8 cellular contexts compared by ENCODE assay signal in genomic region chr10:12195281-12195602, GRCh38. TPM values are rescaled to one million over a fixed set of nuclear protein-coding genes. Genes with fewer than 3 reads are reported as not detected.
DNase-seq lines count a peak whose midpoint lies in the region; ATAC-seq and TF ChIP-seq lines count a peak whose summit lies in the region.

No MANE protein-coding gene starts in this region.

- H3K9me3 ChIP-seq in RWPE2 (ENCODE audit: severe bottlenecking), result no peaks in the 10 kb centered on the region

- H3K27ac Mint-ChIP-seq in Calu3 (ENCODE audit: unreplicated experiment) (peak overlapping the region; percentile 90), GM23338 (peak overlapping the region; percentile 98)

- H3K4me3 ChIP-seq in GM23338, result peak overlapping the region; percentile 79
- H3K4me3 ChIP-seq in RWPE2 (ENCODE audit: severe bottlenecking), result peak overlapping the region; percentile 93
- peak overlapping the region; percentile 97 for H3K4me3 ChIP-seq in fibroblast of mammary gland (ENCODE audit: control insufficient read depth, low read depth, low read length)

- intact Hi-C loops in Calu3 (cut with micrococcal nuclease; ENCODE audit: unreplicated experiment), result no loop called here
- intact Hi-C loops in sciatic nerve (cut with DNase I), result no loop called here

- TF ChIP-seq CTCF in Calu3 (IDR thresholded peaks at IDR 0.05; ENCODE audit: unreplicated experiment) (no peak), GM23338 (conservative IDR thresholded peaks at IDR 0.05; ENCODE audit: low read depth in 2 of 2) (no peak), RWPE2 (IDR thresholded peaks at IDR 0.05; ENCODE audit: poor library complexity, severe bottlenecking) (no peak), fibroblast of mammary gland (conservative IDR thresholded peaks at IDR 0.05; ENCODE audit: control insufficient read depth, insufficient read depth, low read depth, low read length) (no peak), GM10266 (IDR thresholded peaks at IDR 0.05; ENCODE audit: control insufficient read depth, insufficient read depth, low read depth, missing control alignments) (no peak)

- peak overlapping the region; percentile 84 for H3K4me2 ChIP-seq in GM23338

- H3K36me3 ChIP-seq in GM23338 (ENCODE audit: insufficient read depth) (peaks cover 15% of the 10 kb centered on the region; the same call in 1 of the 2 replicates), RWPE2 (ENCODE audit: low read depth) (peaks cover 40% of the 10 kb centered on the region)

- no peaks in the 10 kb centered on the region; the same call in 1 of the 2 replicates for H3F3A ChIP-seq in GM23338 (replicated peaks; ENCODE audit: low read depth)

- peak overlapping the region; percentile 83 for H2AFZ ChIP-seq in GM23338

- H3K79me2 ChIP-seq in GM23338 (replicated peaks; ENCODE audit: insufficient read depth), result peaks cover 95% of the 10 kb centered on the region

- H3K9me2 ChIP-seq in GM23338 (ENCODE audit: insufficient read depth), result no peaks in the 10 kb centered on the region

- peaks cover 19% of the 10 kb centered on the region for H3K4me1 Mint-ChIP-seq in Calu3 (ENCODE audit: low read depth, unreplicated experiment)
- peaks cover 8% of the 10 kb centered on the region for H3K4me1 Mint-ChIP-seq in GM23338

- H3K27me3 ChIP-seq in GM23338 (ENCODE audit: insufficient read depth) (no peaks in the 10 kb centered on the region), RWPE2 (ENCODE audit: insufficient read depth, poor library complexity, severe bottlenecking) (no peaks in the 10 kb centered on the region)

- peaks cover 35% of the 10 kb centered on the region for H4K20me1 ChIP-seq in GM23338 (replicated peaks; ENCODE audit: insufficient read depth)

- peak overlapping the region; percentile 88 for H3K27ac ChIP-seq in GM23338 (ENCODE audit: low read depth)
- H3K27ac ChIP-seq in RWPE2 (ENCODE audit: poor library complexity, severe bottlenecking), result peak overlapping the region; percentile 69

- ATAC-seq in GM23338 (peak; percentile 15), RWPE2 (ENCODE audit: low read depth) (peak; percentile 28), sciatic nerve (peak; percentile 54)

- BruUV-seq in Calu3 (replicated peaks; lab: Mats Ljungman, UMichigan), result no TSS peak

- no peak for DNase-seq in Calu3
- no peak for DNase-seq in GM23338 (ENCODE audit: low spot score)
- no peak for DNase-seq in RWPE2 (ENCODE audit: low spot score)
- no peak for DNase-seq in fibroblast of mammary gland (ENCODE audit: low read depth)
- DNase-seq in sciatic nerve (ENCODE audit: low spot score), result no peak
- no peak for DNase-seq in NCI-H2081 treated with DMSO at 0.1 percent for 48 hours (lab: John Stamatoyannopoulos, UW)
- no peak for DNase-seq in AG08396 (ENCODE audit: low spot score)
- no peak for DNase-seq in GM10266 (ENCODE audit: extremely low spot score)

- peaks cover 12% of the 10 kb centered on the region for H3K4me1 ChIP-seq in GM23338 (ENCODE audit: insufficient read depth)
- H3K4me1 ChIP-seq in RWPE2 (ENCODE audit: insufficient read depth, poor library complexity, severe bottlenecking), result peaks cover 18% of the 10 kb centered on the region

- CTCF ChIA-PET in Calu3 (lab: Charles Lee), result interaction anchor here (0.7 to 1.5 kb wide), 3 partner anchors 21 to 28 kb away, joined by 3 read pairs; no protein-coding TSS in a partner anchor

- no peaks in the 10 kb centered on the region for H3K9me3 Mint-ChIP-seq in Calu3 (ENCODE audit: low read depth, unreplicated experiment)
- H3K9me3 Mint-ChIP-seq in GM23338, result no peaks in the 10 kb centered on the region; the same call in 2 of the 3 replicates

- H3K36me3 Mint-ChIP-seq in Calu3 (ENCODE audit: insufficient read depth, unreplicated experiment), result peaks cover 40% of the 10 kb centered on the region
- H3K36me3 Mint-ChIP-seq in GM23338 (ENCODE audit: low read depth), result peaks cover 22% of the 10 kb centered on the region

- no peaks in the 10 kb centered on the region for H3K27me3 Mint-ChIP-seq in Calu3 (ENCODE audit: unreplicated experiment)
- H3K27me3 Mint-ChIP-seq in GM23338 (ENCODE audit: insufficient read depth, low read depth, poor library complexity), result peaks cover 11% of the 10 kb centered on the region

- H3K4me3 Mint-ChIP-seq in Calu3 (ENCODE audit: low read depth, unreplicated experiment), result peak overlapping the region; percentile 92
- peak overlapping the region; percentile 91 for H3K4me3 Mint-ChIP-seq in GM23338

TF ChIP-seq in GM23338, 12 proteins besides CTCF, POLR2A, EP300 and RAD21:
- no peak for TF ChIP-seq CREB1 (CRISPR knock-in tag; IDR thresholded peaks at IDR 0.05; ENCODE audit: low read depth)
- TF ChIP-seq NANOG (IDR thresholded peaks at IDR 0.05; ENCODE audit: borderline replicate concordance), result no peak

RNA-seq across cellular contexts. Expression of gene NUDT5, which starts 0.4 kb away (rescaled TPM):
- 73.9 and 83.8 TPM in 2 replicates for total RNA-seq in Calu3 (2022)
- 94.3 and 107 TPM in 2 replicates for total RNA-seq in GM23338 (2014; rRNA removed; shearing (Covaris generic))
- 254 and 255 TPM in 2 replicates for polyA plus RNA-seq in GM23338 (2016; fragmentation: Nextera tagmentation; extraction: Ambion mirVana)
- total RNA-seq in sciatic nerve, result 36.2 TPM

RNA-seq across cellular contexts. Expression of gene CDC123, which starts 0.7 kb away (rescaled TPM):
- total RNA-seq in Calu3 (2022), result 84.8 and 96.3 TPM in 2 replicates
- total RNA-seq in GM23338 (2014; rRNA removed; shearing (Covaris generic)), result 158 and 175 TPM in 2 replicates
- 164 and 179 TPM in 2 replicates for polyA plus RNA-seq in GM23338 (2016; fragmentation: Nextera tagmentation; extraction: Ambion mirVana)
- 42.2 TPM for total RNA-seq in sciatic nerve
